12 cellular contexts compared by ENCODE assay signal in the genomic region with DNA sequence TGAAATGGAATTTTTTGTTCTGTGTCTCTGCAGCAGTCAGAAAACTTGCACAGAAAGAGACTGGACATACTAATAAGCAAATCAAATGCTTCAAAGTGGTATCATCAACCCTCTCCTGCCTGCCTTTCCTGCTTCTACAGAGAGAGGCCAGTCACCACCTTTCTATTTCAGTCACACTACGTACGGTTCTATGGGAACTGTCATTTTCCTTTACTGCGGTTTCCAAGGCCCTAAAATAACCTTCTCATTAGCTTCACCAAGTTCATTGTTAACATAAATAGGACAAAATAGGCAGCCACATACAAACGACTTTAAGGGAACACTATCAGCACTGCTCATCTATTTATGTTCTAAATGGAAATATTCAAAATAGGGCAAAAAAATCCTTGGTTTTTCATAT.
DNase-seq lines count a peak whose midpoint lies in the region; ATAC-seq and TF ChIP-seq lines count a peak whose summit lies in the region.
"Had no signal": no experiment of that assay in that cellular context is flagged by ENCODE, and none has a peak within 500 bp of the region (broad histone marks: within the 10 kb centered on the region; RNA-seq: fewer than 3 reads in every experiment).

No MANE protein-coding gene starts in this region.

- H3K27me3 Mint-ChIP-seq in HFFc6 (ENCODE audit: insufficient read depth) (peaks cover 3% of the 10 kb centered on the region; the same call in 1 of the 2 replicates), naive B cell (no peaks in the 10 kb centered on the region)
- peaks cover 4% of the 10 kb centered on the region for H3K27me3 Mint-ChIP-seq in activated T-helper 1 cell treated with anti-CD3 and anti-CD28 coated beads, Interleukin-12 subunit alpha, Interleukin-12 subunit beta, Interleukin-2, Interleukin-4 antibody, amounts not matched to agents 30 ng/mL and 10 ng/mL and 1 ng/mL, durations not matched to agents 14 hours and 24 hours and 36 hours (ENCODE audit: insufficient read depth)

- 0 out of 2 replicates have a peak overlapping the region, but pooled peaks have one; percentile 8 for H3K27ac Mint-ChIP-seq in HFFc6
- H3K27ac Mint-ChIP-seq in activated T-helper 1 cell treated with anti-CD3 and anti-CD28 coated beads, Interleukin-12 subunit alpha, Interleukin-12 subunit beta, Interleukin-2, Interleukin-4 antibody, amounts not matched to agents 30 ng/mL and 10 ng/mL and 1 ng/mL, durations not matched to agents 14 hours and 24 hours and 36 hours, result peak overlapping the region; percentile 62
- H3K27ac Mint-ChIP-seq in naive B cell, result peak overlapping the region in 5 of 6 donors; percentile 36 to 86 (median 71)

- TF ChIP-seq CTCF in GM12864 (IDR thresholded peaks at IDR 0.05; ENCODE audit: low read depth, low read length, missing control alignments) (peak; percentile 22), HFFc6 (IDR thresholded peaks at IDR 0.05) (no peak)

- H3K9me3 Mint-ChIP-seq in HFFc6 (no peaks in the 10 kb centered on the region), naive B cell (peaks cover 0 to 16% (median 5%) of the 10 kb centered on the region in 7 donors)
- peaks cover 10% of the 10 kb centered on the region for H3K9me3 Mint-ChIP-seq in activated T-helper 1 cell treated with anti-CD3 and anti-CD28 coated beads, Interleukin-12 subunit alpha, Interleukin-12 subunit beta, Interleukin-2, Interleukin-4 antibody, amounts not matched to agents 30 ng/mL and 10 ng/mL and 1 ng/mL, durations not matched to agents 14 hours and 24 hours and 36 hours

- no peak for DNase-seq in GM12864 (ENCODE audit: low read depth)
- peak; percentile 7 for DNase-seq in HFFc6
- no peak for DNase-seq in activated T-helper 1 cell treated with anti-CD3 and anti-CD28 coated beads, Interleukin-12 subunit alpha, Interleukin-12 subunit beta, Interleukin-2, Interleukin-4 antibody, amounts not matched to agents 30 ng/mL and 10 ng/mL and 1 ng/mL, durations not matched to agents 14 hours and 24 hours and 36 hours (ENCODE audit: low spot score)
- no peak for DNase-seq in naive B cell
- no peak for DNase-seq in NCI-H69 (lab: John Stamatoyannopoulos, UW)
- DNase-seq in stimulated activated CD4-positive, alpha-beta T cell treated with anti-CD3 and anti-CD28 coated beads, Interleukin-15, amount 100 ng/mL, for 24 hours, result no peak
- DNase-seq in NCI-H510A treated with DMSO at 0.1 percent for 48 hours (lab: John Stamatoyannopoulos, UW), result no peak
- DNase-seq in NCI-H1436 (lab: John Stamatoyannopoulos, UW), result no peak
- DNase-seq: activated T-cell treated with anti-CD3 and anti-CD28 coated beads for 4 hours; hippocampal formation; NCI-H1092 treated with DMSO at 0.1 percent for 48 hours; stimulated activated CD4-positive, alpha-beta T cell treated with anti-CD3 and anti-CD28 coated beads, Interleukin-2, amount 100 ng/mL, for 24 hours had no signal

- no peak overlapping the region for H3K4me3 Mint-ChIP-seq in HFFc6
- no peak overlapping the region for H3K4me3 Mint-ChIP-seq in activated T-helper 1 cell treated with anti-CD3 and anti-CD28 coated beads, Interleukin-12 subunit alpha, Interleukin-12 subunit beta, Interleukin-2, Interleukin-4 antibody, amounts not matched to agents 30 ng/mL and 10 ng/mL and 1 ng/mL, durations not matched to agents 14 hours and 24 hours and 36 hours
- peak overlapping the region in 1 of 8 donors; percentile 40 for H3K4me3 Mint-ChIP-seq in naive B cell

- no peak for ATAC-seq in naive B cell (ENCODE audit: low read depth in 2 of 2)

- H3K4me1 Mint-ChIP-seq in HFFc6 (ENCODE audit: low read depth) (peaks cover 26% of the 10 kb centered on the region), naive B cell (peaks cover 24 to 40% (median 34%) of the 10 kb centered on the region in 3 donors)
- peaks cover 19% of the 10 kb centered on the region for H3K4me1 Mint-ChIP-seq in activated T-helper 1 cell treated with anti-CD3 and anti-CD28 coated beads, Interleukin-12 subunit alpha, Interleukin-12 subunit beta, Interleukin-2, Interleukin-4 antibody, amounts not matched to agents 30 ng/mL and 10 ng/mL and 1 ng/mL, durations not matched to agents 14 hours and 24 hours and 36 hours (ENCODE audit: low read depth)

- intact Hi-C loops in activated T-helper 1 cell treated with anti-CD3 and anti-CD28 coated beads, Interleukin-12 subunit alpha, Interleukin-12 subunit beta, Interleukin-2, Interleukin-4 antibody, amounts not matched to agents 30 ng/mL and 10 ng/mL and 1 ng/mL, durations not matched to agents 14 hours and 24 hours and 36 hours (cut with micrococcal nuclease), result loop anchor here (2.0 kb wide), 1 partner anchor 28 kb away; no protein-coding TSS in a partner anchor

- H3K4me3 ChIP-seq in GM12864 (ENCODE audit: low read depth, low read length), result no peak overlapping the region

- no peaks in the 10 kb centered on the region; the same call in 1 of the 2 replicates for H3K36me3 Mint-ChIP-seq in HFFc6 (ENCODE audit: low read depth)
- H3K36me3 Mint-ChIP-seq in activated T-helper 1 cell treated with anti-CD3 and anti-CD28 coated beads, Interleukin-12 subunit alpha, Interleukin-12 subunit beta, Interleukin-2, Interleukin-4 antibody, amounts not matched to agents 30 ng/mL and 10 ng/mL and 1 ng/mL, durations not matched to agents 14 hours and 24 hours and 36 hours (ENCODE audit: low read depth), result peaks cover 4% of the 10 kb centered on the region
- H3K36me3 Mint-ChIP-seq in naive B cell, result no peaks in the 10 kb centered on the region

Comparison
In these comparisons a context has a peak if more than half of its experiments do, and no peak if none do; other contexts are left out.
1. H3K27ac Mint-ChIP-seq: peak in every context shown above with its lines; median percentile 71 in naive B cell; 62 in activated T-helper 1 cell treated with anti-CD3 and anti-CD28 coated beads, Interleukin-12 subunit alpha, Interleukin-12 subunit beta, Interleukin-2, Interleukin-4 antibody, amounts not matched to agents 30 ng/mL and 10 ng/mL and 1 ng/mL, durations not matched to agents 14 hours and 24 hours and 36 hours; 8 in HFFc6.